In genomic region chr1:246577720-246578106, GRCh38 we compare ENCODE assay signal across 14 cellular contexts. TPM values are rescaled to one million over a fixed set of nuclear protein-coding genes. Genes with fewer than 3 reads are reported as not detected.
DNase-seq lines count a peak whose midpoint lies in the region; ATAC-seq, FAIRE-seq and TF ChIP-seq lines count a peak whose summit lies in the region.
"Had no signal": no experiment of that assay in that cellular context is flagged by ENCODE, and none has a peak within 500 bp of the region (broad histone marks: within the 10 kb centered on the region; RNA-seq: fewer than 3 reads in every experiment).

No MANE protein-coding gene starts in this region.

- peaks cover 74% of the 10 kb centered on the region for H3K4me1 ChIP-seq in left ventricle myocardium inferior
- H3K4me1 ChIP-seq in right atrium auricular region, result peaks cover 0 to 69% of the 10 kb centered on the region in 2 donors
- H3K4me1 ChIP-seq in gastroesophageal sphincter, result peaks cover 24 to 89% (median 30%) of the 10 kb centered on the region in 3 donors

- TF ChIP-seq CTCF in left ventricle myocardium inferior (IDR thresholded peaks at IDR 0.05; ENCODE audit: borderline replicate concordance) (no peak), right atrium auricular region (IDR thresholded peaks at IDR 0.05) (no peak), gastroesophageal sphincter (IDR thresholded peaks at IDR 0.05) (no peak), type B pancreatic cell (conservative IDR thresholded peaks at IDR 0.05) (no peak)

- no peaks in the 10 kb centered on the region for H3K9me3 Mint-ChIP-seq in type B pancreatic cell

- H3K27me3 Mint-ChIP-seq in type B pancreatic cell, result no peaks in the 10 kb centered on the region

- H3K36me3 Mint-ChIP-seq in type B pancreatic cell, result peaks cover 5% of the 10 kb centered on the region

- peak overlapping the region; percentile 56 for H3K27ac ChIP-seq in left ventricle myocardium inferior (replicated peaks)
- no peak overlapping the region for H3K27ac ChIP-seq in right atrium auricular region
- peak overlapping the region; percentile 71 to 84 (median 78) for H3K27ac ChIP-seq in gastroesophageal sphincter
- H3K27ac ChIP-seq: body of pancreas had no signal

- H3K4me3 Mint-ChIP-seq in type B pancreatic cell, result peak overlapping the region; percentile 11

- WGBS in gastroesophageal sphincter (ENCODE audit: low coverage in 1 of 2), 2 donors, result 14 to 20% methylated on average over 2 of the region's 2 CpGs

- peaks cover 27% of the 10 kb centered on the region for H3K4me1 Mint-ChIP-seq in type B pancreatic cell (ENCODE audit: unreplicated experiment)

- no peak overlapping the region for H3K27ac Mint-ChIP-seq in type B pancreatic cell

- no peak for ATAC-seq in gastroesophageal sphincter
- no peak for ATAC-seq in left lobe of liver
- ATAC-seq: body of pancreas had no signal

- TF ChIP-seq EP300 in gastroesophageal sphincter (IDR thresholded peaks at IDR 0.05), result no peak

- intact Hi-C loops in left ventricle myocardium inferior (cut with micrococcal nuclease), result no loop called here

- H3K9me3 ChIP-seq in left ventricle myocardium inferior (replicated peaks) (no peaks in the 10 kb centered on the region), right atrium auricular region (no peaks in the 10 kb centered on the region), gastroesophageal sphincter (no peaks in the 10 kb centered on the region)
- H3K9me3 ChIP-seq: body of pancreas, uterus had no signal

- H3K36me3 ChIP-seq in left ventricle myocardium inferior (no peaks in the 10 kb centered on the region), right atrium auricular region (no peaks in the 10 kb centered on the region), gastroesophageal sphincter (no peaks in the 10 kb centered on the region)
- H3K36me3 ChIP-seq: uterus had no signal

- FAIRE-seq in TTC549 (lab: Jason Lieb, UNC), result peak; percentile 28
- FAIRE-seq: HTR-8/SVneo had no signal

- H3K4me3 ChIP-seq in left ventricle myocardium inferior, result no peak overlapping the region
- H3K4me3 ChIP-seq in right atrium auricular region, result no peak overlapping the region
- H3K4me3 ChIP-seq in gastroesophageal sphincter, result no peak overlapping the region
- H3K4me3 ChIP-seq: body of pancreas, uterus had no signal

- DNase-seq in left ventricle myocardium inferior (no peak), right atrium auricular region (ENCODE audit: low spot score) (no peak), type B pancreatic cell (ENCODE audit: extremely low spot score, unreplicated experiment) (no peak), NCI-H187 (lab: John Stamatoyannopoulos, UW) (no peak), left lobe of liver (ENCODE audit: low spot score) (no peak)
- no peak for DNase-seq in stimulated activated CD4-positive, alpha-beta T cell treated with anti-CD3 and anti-CD28 coated beads, Interleukin-2, amount 100 ng/mL, for 48 hours
- DNase-seq: body of pancreas, C1 segment of cervical spinal cord, GOT3, NCI-H1694 treated with DMSO at 0.1 percent for 48 hours, uterus had no signal

- H3K27me3 ChIP-seq in left ventricle myocardium inferior (ENCODE audit: low read depth) (no peaks in the 10 kb centered on the region), right atrium auricular region (no peaks in the 10 kb centered on the region), gastroesophageal sphincter (no peaks in the 10 kb centered on the region)
- H3K27me3 ChIP-seq: body of pancreas, uterus had no signal

- TF ChIP-seq POLR2A in gastroesophageal sphincter (IDR thresholded peaks at IDR 0.05), result no peak

RNA-seq across cellular contexts. Expression of gene CNST, which starts 11.5 kb away (rescaled TPM):
- 18.9 TPM for total RNA-seq in left ventricle myocardium inferior
- 10 to 100 TPM; 15.6 to 19.0 TPM for total RNA-seq in right atrium auricular region
- 10 to 100 TPM; 41.6 to 81.9 (median 65.6) TPM for total RNA-seq in gastroesophageal sphincter
- 15.5 and 17.9 TPM in 2 replicates for total RNA-seq in type B pancreatic cell (ENCODE audit: low replicate concordance)
- 16.5 TPM for total RNA-seq in left lobe of liver

RNA-seq across cellular contexts. Expression of gene TFB2M, which starts 11.7 kb away (rescaled TPM):
- total RNA-seq in left ventricle myocardium inferior, result 18.3 TPM
- total RNA-seq in right atrium auricular region, result 10 to 100 TPM in 1 of 2 donors, 1 to 10 TPM in 1; 5.5 to 12.0 TPM
- 10 to 100 TPM in 2 of 4 donors, 1 to 10 TPM in 2; 7.4 to 12.8 (median 10.2) TPM for total RNA-seq in gastroesophageal sphincter
- total RNA-seq in type B pancreatic cell (ENCODE audit: low replicate concordance), result 12.9 and 14.7 TPM in 2 replicates
- 14.1 TPM for total RNA-seq in left lobe of liver

Comparison
In these comparisons a context has a peak if more than half of its experiments do, and no peak if none do; other contexts are left out.
1. H3K27ac ChIP-seq: peak in left ventricle myocardium inferior (single experiment) and gastroesophageal sphincter (4 of 4); none in right atrium auricular region (0 of 2).